In genomic region chr2:191184457-191184856, GRCh38 we compare ENCODE assay signal across 20 cellular contexts. TPM values are rescaled to one million over a fixed set of nuclear protein-coding genes. Genes with fewer than 3 reads are reported as not detected.
A peak's percentile ranks its signal among the peaks of the same experiment; 100 is the strongest.
DNase-seq lines count a peak whose midpoint lies in the region; ATAC-seq and TF ChIP-seq lines count a peak whose summit lies in the region.
"Had no signal": no experiment of that assay in that cellular context is flagged by ENCODE, and none has a peak within 500 bp of the region (broad histone marks: within the 10 kb centered on the region; RNA-seq: fewer than 3 reads in every experiment).

No MANE protein-coding gene starts in this region.

- no peaks in the 10 kb centered on the region for H3K36me3 Mint-ChIP-seq in activated T-cell treated with anti-CD3 and anti-CD28 coated beads, Interleukin-2, amount 50 U/mL, for 24 hours (ENCODE audit: low read depth)
- no peaks in the 10 kb centered on the region for H3K36me3 Mint-ChIP-seq in HFFc6 (ENCODE audit: low read depth)

- H3K4me1 Mint-ChIP-seq in activated T-cell treated with anti-CD3 and anti-CD28 coated beads, Interleukin-2, amount 50 U/mL, for 24 hours (ENCODE audit: low read depth): peaks cover 32% of the 10 kb centered on the region
- peaks cover 47% of the 10 kb centered on the region for H3K4me1 Mint-ChIP-seq in HFFc6 (ENCODE audit: low read depth)

- ATAC-seq in SK-N-SH treated with all-trans-retinoic acid at 6 μM for 48 hours (peak; percentile 28; the same call in 1 of the 3 replicates), left lobe of liver (peak; percentile 82)
- ATAC-seq: GM12878, HCT116 had no signal

- no peak for TF ChIP-seq RAD21 in SK-N-SH (IDR thresholded peaks at IDR 0.05; ENCODE audit: low read length)

- no peak overlapping the region for H3K9ac ChIP-seq in SK-N-SH

- H3K4me1 ChIP-seq in SK-N-SH (ENCODE audit: control insufficient read depth in 1 of 2, insufficient read depth in 2 of 2, low read depth in 1 of 2, low read length in 1 of 2) (no peaks in the 10 kb centered on the region; a peak in 2 of 4 replicates), ACC112 (ENCODE audit: control insufficient read depth, insufficient read depth, low read length, unreplicated experiment) (peaks cover 19% of the 10 kb centered on the region)

- H3K4me3 ChIP-seq in SK-N-SH (ENCODE audit: low read depth in 2 of 2, low read length in 1 of 2): no peak overlapping the region
- no peak overlapping the region for H3K4me3 ChIP-seq in ACC112 (ENCODE audit: low read depth, low read length)
- H3K4me3 ChIP-seq: GM12878 had no signal

- TF ChIP-seq EP300 in SK-N-SH (IDR thresholded peaks at IDR 0.05; ENCODE audit: borderline replicate concordance in 1 of 2, low read depth in 1 of 2, low read length in 1 of 2): no peak

- no peak for DNase-seq in SK-N-SH
- peak; percentile 17 for DNase-seq in DMS79 (lab: John Stamatoyannopoulos, UW)
- peak; percentile 76 for DNase-seq in left lobe of liver (ENCODE audit: low spot score)
- DNase-seq in activated T-cell treated with anti-CD3 and anti-CD28 coated beads, Interleukin-2, amount 50 U/mL, for 24 hours: no peak
- DNase-seq in HFFc6: no peak
- no peak for DNase-seq in T-helper 9 cell
- DNase-seq: AML-193; Caco-2; CD4-positive, alpha-beta T cell; DMS153; DND-41; EL; GOT3; H7 had no signal

- H3K27me3 ChIP-seq in SK-N-SH (ENCODE audit: insufficient read depth) (no peaks in the 10 kb centered on the region), ACC112 (ENCODE audit: insufficient read depth, low read length) (no peaks in the 10 kb centered on the region)

- CTCF ChIA-PET in SK-N-SH (lab: Yijun Ruan, JAX): no interaction called here

- no peaks in the 10 kb centered on the region for H3K9me3 ChIP-seq in SK-N-SH
- H3K9me3 ChIP-seq: Caco-2 had no signal

- H3K9me2 ChIP-seq in SK-N-SH: no peaks in the 10 kb centered on the region

- H3K79me2 ChIP-seq in SK-N-SH (ENCODE audit: insufficient read depth): no peaks in the 10 kb centered on the region
- H3K79me2 ChIP-seq in ACC112 (ENCODE audit: control insufficient read depth, insufficient read depth, low read length, unreplicated experiment): no peaks in the 10 kb centered on the region

- WGBS in SK-N-SH (ENCODE audit: low lambda C conversion rate): 78% methylated on average over 2 of the region's 2 CpGs

- no peaks in the 10 kb centered on the region for H3K9me3 Mint-ChIP-seq in activated T-cell treated with anti-CD3 and anti-CD28 coated beads, Interleukin-2, amount 50 U/mL, for 24 hours
- no peaks in the 10 kb centered on the region for H3K9me3 Mint-ChIP-seq in HFFc6
- H3K9me3 Mint-ChIP-seq: CD4-positive, alpha-beta T cell had no signal

- H4K20me1 ChIP-seq in SK-N-SH (ENCODE audit: insufficient read depth): no peaks in the 10 kb centered on the region

- no peaks in the 10 kb centered on the region for H3F3A ChIP-seq in SK-N-SH (replicated peaks; ENCODE audit: insufficient read depth)

- no peak overlapping the region for H3K4me2 ChIP-seq in SK-N-SH

- H3K36me3 ChIP-seq in SK-N-SH (replicated peaks in 1 of 2; ENCODE audit: control insufficient read depth in 1 of 2, insufficient read depth in 2 of 2, low read length in 1 of 2): no peaks in the 10 kb centered on the region
- no peaks in the 10 kb centered on the region for H3K36me3 ChIP-seq in ACC112 (ENCODE audit: insufficient read depth, low read length)

- H3K27ac ChIP-seq in SK-N-SH (ENCODE audit: low read depth in 2 of 2, low read length in 1 of 2): no peak overlapping the region
- no peak overlapping the region for H3K27ac ChIP-seq in ACC112 (ENCODE audit: low read depth, low read length)
- H3K27ac ChIP-seq: C4-2B had no signal

- no peak overlapping the region for H3K27ac Mint-ChIP-seq in activated T-cell treated with anti-CD3 and anti-CD28 coated beads, Interleukin-2, amount 50 U/mL, for 24 hours
- H3K27ac Mint-ChIP-seq in HFFc6: no peak overlapping the region
- H3K27ac Mint-ChIP-seq: CD4-positive, alpha-beta T cell had no signal

- H2AFZ ChIP-seq in SK-N-SH (ENCODE audit: low read depth): no peak overlapping the region
- peak overlapping the region; percentile 38 for H2AFZ ChIP-seq in ACC112 (ENCODE audit: low read length, unreplicated experiment)

- H3K27me3 Mint-ChIP-seq in activated T-cell treated with anti-CD3 and anti-CD28 coated beads, Interleukin-2, amount 50 U/mL, for 24 hours: no peaks in the 10 kb centered on the region
- no peaks in the 10 kb centered on the region for H3K27me3 Mint-ChIP-seq in HFFc6 (ENCODE audit: insufficient read depth)
- H3K27me3 Mint-ChIP-seq: CD4-positive, alpha-beta T cell had no signal

- POLR2A ChIA-PET in SK-N-SH (lab: Yijun Ruan, JAX): no interaction called here

- TF ChIP-seq CTCF in SK-N-SH (IDR thresholded peaks at IDR 0.05) (no peak), HFFc6 (IDR thresholded peaks at IDR 0.05) (no peak)

- no peak overlapping the region for H3K4me3 Mint-ChIP-seq in activated T-cell treated with anti-CD3 and anti-CD28 coated beads, Interleukin-2, amount 50 U/mL, for 24 hours
- no peak overlapping the region for H3K4me3 Mint-ChIP-seq in HFFc6
- H3K4me3 Mint-ChIP-seq: CD4-positive, alpha-beta T cell had no signal

TF ChIP-seq in SK-N-SH treated with all-trans-retinoic acid at 6 μM for 48 hours, 23 proteins besides CTCF, POLR2A, EP300 and RAD21:
- TF ChIP-seq CREB5 (CRISPR knock-in tag; IDR thresholded peaks at IDR 0.05; ENCODE audit: low read depth) (no peak), TOX (CRISPR knock-in tag; IDR thresholded peaks at IDR 0.05; ENCODE audit: borderline replicate concordance) (no peak), SNAI2 (CRISPR knock-in tag; IDR thresholded peaks at IDR 0.05) (no peak)
TF ChIP-seq in SK-N-SH treated with all-trans-retinoic acid at 6 μM for 48 hours: peak in this region for 0.

TF ChIP-seq in SK-N-SH, 30 proteins besides CTCF, POLR2A, EP300 and RAD21:
- TF ChIP-seq TCF12 (IDR thresholded peaks at IDR 0.05): no peak

RNA-seq across cellular contexts. Expression of gene STAT4, which starts 33.7 kb away (rescaled TPM):
- 0.12 and 0.19 TPM in 2 replicates for polyA plus RNA-seq in SK-N-SH (2012; rRNA removed)
- 0.10 and 0.16 TPM in 2 replicates for polyA plus RNA-seq in SK-N-SH (2012; cell fraction: cytosol; rRNA removed)
- polyA plus RNA-seq in SK-N-SH (2012; cell fraction: nucleus; rRNA removed): 0.18 and 0.76 TPM in 2 replicates
- 0.98 TPM for total RNA-seq in left lobe of liver
- total RNA-seq in HFFc6 (2021; fragmentation: NEBNext Ultra II Directional; extraction: Animal tissue kit (Norgen Biotek cat#: 25700)): 1 to 10 TPM in 1 of 6 experiments, under 1 TPM in 5; 0.31 to 1.1 (median 0.47) TPM
- total RNA-seq: G401 had no signal

Comparison
In these comparisons a context has a peak if more than half of its experiments do, and no peak if none do; other contexts are left out.
1. DNase-seq: peak in DMS79 (single experiment) and left lobe of liver (single experiment); none in SK-N-SH (single experiment), activated T-cell treated with anti-CD3 and anti-CD28 coated beads, Interleukin-2, amount 50 U/mL, for 24 hours (single experiment), HFFc6 (single experiment) and T-helper 9 cell (single experiment).